ENCODE assay signal across 1 cellular context in the genomic region with DNA sequence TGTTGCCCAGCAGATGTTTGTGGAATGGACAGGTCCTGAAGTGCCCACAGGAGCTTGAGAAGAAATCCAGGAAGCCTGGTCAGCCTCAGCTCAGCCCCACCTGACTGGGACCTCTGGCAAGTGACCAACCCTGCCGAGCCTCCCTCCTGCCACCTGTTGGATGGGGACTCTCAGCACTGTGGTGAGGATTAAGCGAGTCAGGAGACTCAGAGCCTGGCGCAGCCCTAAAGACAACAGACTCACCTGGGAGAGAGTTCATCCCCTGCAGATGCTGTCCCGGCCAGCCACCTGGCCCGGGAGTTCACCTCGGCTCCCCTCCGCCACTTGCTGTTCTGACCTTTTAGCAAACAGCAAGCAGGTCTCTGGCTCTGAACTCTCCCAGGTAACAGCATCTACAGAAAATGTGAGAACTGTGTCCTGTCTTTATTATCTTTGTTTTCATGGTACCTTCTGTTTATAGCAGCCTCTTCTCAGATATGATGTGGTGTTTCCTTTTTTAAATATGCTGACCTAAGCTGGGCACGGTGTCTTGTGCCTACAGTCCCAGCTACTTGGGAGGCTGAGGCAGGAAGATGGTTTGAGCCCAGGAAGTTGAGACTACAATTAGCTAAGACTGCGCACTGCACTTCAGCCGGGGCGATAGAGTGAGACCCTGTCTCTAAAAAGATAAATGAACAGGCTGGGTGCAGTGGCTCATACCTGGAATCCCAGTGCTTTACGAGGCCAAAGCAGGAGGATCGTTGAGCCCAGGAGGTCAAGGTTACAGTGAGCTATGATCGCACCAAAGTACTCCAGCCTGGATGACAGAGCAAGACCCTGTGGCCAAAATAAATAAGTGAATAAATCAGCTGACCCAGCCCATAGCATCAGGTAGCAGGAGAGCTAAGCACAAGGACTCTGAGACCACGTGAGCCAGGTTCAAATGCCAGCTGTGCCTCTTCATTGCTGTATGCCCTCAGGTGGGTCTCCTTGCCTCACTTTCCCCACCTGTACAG.
TF ChIP-seq lines count a peak whose summit lies in the region.

No MANE protein-coding gene starts in this region.

TF ChIP-seq in K562, 482 proteins besides CTCF, POLR2A, EP300 and RAD21 (continued from another document):
- TF ChIP-seq BHLHE40 (IDR thresholded peaks at IDR 0.05; ENCODE audit: low read length): 0 out of 2 replicates have a peak, but pooled peaks have one; percentile 33
- 0 out of 2 replicates have a peak, but pooled peaks have one; percentile 7 for TF ChIP-seq RAD51 (IDR thresholded peaks at IDR 0.05; ENCODE audit: borderline replicate concordance, low read depth)
- TF ChIP-seq NFIC (IDR thresholded peaks at IDR 0.05): peak; percentile 84
- peak; percentile 75 for TF ChIP-seq ZNF316 (IDR thresholded peaks at IDR 0.05)
- TF ChIP-seq NR3C1 (CRISPR knock-in tag; IDR thresholded peaks at IDR 0.05): no peak
- peak; percentile 54; the same call in 1 of the 2 replicates for TF ChIP-seq CTBP1 (IDR thresholded peaks at IDR 0.05; ENCODE audit: borderline replicate concordance)
- 0 out of 2 replicates have a peak, but pooled peaks have one; percentile 7 for TF ChIP-seq MAFG (tag; conservative IDR thresholded peaks at IDR 0.05)
- TF ChIP-seq, protein P1, sequence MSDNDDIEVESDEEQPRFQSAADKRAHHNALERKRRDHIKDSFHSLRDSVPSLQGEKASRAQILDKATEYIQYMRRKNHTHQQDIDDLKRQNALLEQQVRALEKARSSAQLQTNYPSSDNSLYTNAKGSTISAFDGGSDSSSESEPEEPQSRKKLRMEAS (CRISPR knock-in tag; IDR thresholded peaks at IDR 0.05): 0 out of 2 replicates have a peak, but pooled peaks have one; percentile 17
- TF ChIP-seq ZNF212 (CRISPR knock-in tag; IDR thresholded peaks at IDR 0.05): no peak
- TF ChIP-seq FOXJ3 (CRISPR knock-in tag; IDR thresholded peaks at IDR 0.05): peak; percentile 18; the same call in 1 of the 2 replicates
- peak; percentile 51; the same call in 1 of the 2 replicates for TF ChIP-seq KLF1 (tag; IDR thresholded peaks at IDR 0.05)
- TF ChIP-seq, protein P2, sequence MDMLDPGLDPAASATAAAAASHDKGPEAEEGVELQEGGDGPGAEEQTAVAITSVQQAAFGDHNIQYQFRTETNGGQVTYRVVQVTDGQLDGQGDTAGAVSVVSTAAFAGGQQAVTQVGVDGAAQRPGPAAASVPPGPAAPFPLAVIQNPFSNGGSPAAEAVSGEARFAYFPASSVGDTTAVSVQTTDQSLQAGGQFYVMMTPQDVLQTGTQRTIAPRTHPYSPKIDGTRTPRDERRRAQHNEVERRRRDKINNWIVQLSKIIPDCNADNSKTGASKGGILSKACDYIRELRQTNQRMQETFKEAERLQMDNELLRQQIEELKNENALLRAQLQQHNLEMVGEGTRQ (CRISPR knock-in tag; IDR thresholded peaks at IDR 0.05): peak; percentile 26; the same call in 1 of the 2 replicates
- TF ChIP-seq NR1H2 (CRISPR knock-in tag; IDR thresholded peaks at IDR 0.05): no peak
- TF ChIP-seq MAFF (IDR thresholded peaks at IDR 0.05; ENCODE audit: low read length): peak; percentile 37; the same call in 1 of the 2 replicates
- TF ChIP-seq, protein P3, sequence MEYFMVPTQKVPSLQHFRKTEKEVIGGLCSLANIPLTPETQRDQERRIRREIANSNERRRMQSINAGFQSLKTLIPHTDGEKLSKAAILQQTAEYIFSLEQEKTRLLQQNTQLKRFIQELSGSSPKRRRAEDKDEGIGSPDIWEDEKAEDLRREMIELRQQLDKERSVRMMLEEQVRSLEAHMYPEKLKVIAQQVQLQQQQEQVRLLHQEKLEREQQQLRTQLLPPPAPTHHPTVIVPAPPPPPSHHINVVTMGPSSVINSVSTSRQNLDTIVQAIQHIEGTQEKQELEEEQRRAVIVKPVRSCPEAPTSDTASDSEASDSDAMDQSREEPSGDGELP (CRISPR knock-in tag; IDR thresholded peaks at IDR 0.05; ENCODE audit: borderline replicate concordance): peak; percentile 35; the same call in 1 of the 2 replicates
